13 cellular contexts compared by ENCODE assay signal in genomic region chr3:128549283-128550112, GRCh38. TPM values are rescaled to one million over a fixed set of nuclear protein-coding genes. Genes with fewer than 3 reads are reported as not detected.
DNase-seq lines count a peak whose midpoint lies in the region; ATAC-seq, FAIRE-seq and TF ChIP-seq lines count a peak whose summit lies in the region.
"Had no signal": no experiment of that assay in that cellular context is flagged by ENCODE, and none has a peak within 500 bp of the region (broad histone marks: within the 10 kb centered on the region; RNA-seq: fewer than 3 reads in every experiment).

No MANE protein-coding gene starts in this region.

- H3K4me3 ChIP-seq in astrocyte (ENCODE audit: insufficient read depth, low read depth, low read length) (peak overlapping the region; percentile 22), retinal pigment epithelial cell (ENCODE audit: low read length) (no peak overlapping the region)

- H3K4me2 ChIP-seq in astrocyte (ENCODE audit: low read length): peak overlapping the region; percentile 69

- H3K36me3 Mint-ChIP-seq in astrocyte (ENCODE audit: low read depth, unreplicated experiment): peaks cover 2% of the 10 kb centered on the region
- H3K36me3 Mint-ChIP-seq: naive thymus-derived CD8-positive, alpha-beta T cell had no signal

- TF ChIP-seq CTCF in astrocyte (IDR thresholded peaks at IDR 0.05; ENCODE audit: insufficient read depth, low read depth, low read length): no peak
- TF ChIP-seq CTCF in retinal pigment epithelial cell (conservative IDR thresholded peaks at IDR 0.05; ENCODE audit: low read depth, low read length): no peak

- H3K27ac Mint-ChIP-seq in astrocyte (ENCODE audit: unreplicated experiment): peak overlapping the region; percentile 90
- H3K27ac Mint-ChIP-seq: activated B cell treated with CpG ODN at 0.5 μM for 24 hours; naive thymus-derived CD8-positive, alpha-beta T cell had no signal

- H3K4me3 Mint-ChIP-seq in astrocyte (ENCODE audit: unreplicated experiment): peak overlapping the region; percentile 20
- H3K4me3 Mint-ChIP-seq: activated B cell treated with CpG ODN at 0.5 μM for 24 hours; naive thymus-derived CD8-positive, alpha-beta T cell had no signal

- H3K79me2 ChIP-seq in astrocyte (ENCODE audit: insufficient read depth, low read length): no peaks in the 10 kb centered on the region

- ATAC-seq in left cardiac atrium: peak; percentile 80 to 92
- no peak for ATAC-seq in HG03135 (IDR thresholded peaks at IDR 0.05; ENCODE audit: unreplicated experiment)
- ATAC-seq in HG02840 (IDR thresholded peaks at IDR 0.05; ENCODE audit: low FRiP score, unreplicated experiment): no peak
- ATAC-seq: HCT116; naive thymus-derived CD8-positive, alpha-beta T cell had no signal

- no peaks in the 10 kb centered on the region for H3K27me3 ChIP-seq in astrocyte (ENCODE audit: insufficient read depth, low read length)

- no peaks in the 10 kb centered on the region for H4K20me1 ChIP-seq in astrocyte (ENCODE audit: insufficient read depth, low read length)

- peaks cover 45% of the 10 kb centered on the region for H3K4me1 ChIP-seq in astrocyte (ENCODE audit: insufficient read depth, low read length)

- peaks cover 7% of the 10 kb centered on the region for H3K27me3 Mint-ChIP-seq in astrocyte (ENCODE audit: low read depth, unreplicated experiment)

- FAIRE-seq in astrocyte (lab: Jason Lieb, UNC) (no peak), GM12891 (lab: Jason Lieb, UNC) (no peak)
- FAIRE-seq: G401.6 had no signal

- DNase-seq in GM04503 (ENCODE audit: low read depth) (peak; percentile 31), astrocyte (ENCODE audit: low read depth) (peak; percentile 84), left cardiac atrium (peak; percentile 91), retinal pigment epithelial cell (ENCODE audit: low read depth) (peak; percentile 50), HT-29 (ENCODE audit: low spot score) (no peak), GM12891 (ENCODE audit: insufficient read length, low spot score) (no peak)
- DNase-seq: activated B cell treated with CpG ODN at 0.5 μM for 24 hours; dorsolateral prefrontal cortex; naive thymus-derived CD8-positive, alpha-beta T cell had no signal

- no peaks in the 10 kb centered on the region for H3K36me3 ChIP-seq in astrocyte (ENCODE audit: insufficient read depth, low read length)

- H3K27ac ChIP-seq in astrocyte (ENCODE audit: low read depth, low read length): peak overlapping the region; percentile 41

- no peak for TF ChIP-seq POLR2A in GM12891 (IDR thresholded peaks at IDR 0.05; ENCODE audit: low read depth, low read length)

- H3K4me1 Mint-ChIP-seq in astrocyte (ENCODE audit: low read depth, unreplicated experiment): peaks cover 35% of the 10 kb centered on the region
- H3K4me1 Mint-ChIP-seq: activated B cell treated with CpG ODN at 0.5 μM for 24 hours had no signal

- no peaks in the 10 kb centered on the region for H3K9me3 ChIP-seq in astrocyte (ENCODE audit: insufficient read depth, low read depth, low read length)

- H2AFZ ChIP-seq in astrocyte (ENCODE audit: low read depth, low read length): peak overlapping the region; percentile 77

- peak overlapping the region; percentile 57 for H3K9ac ChIP-seq in astrocyte (ENCODE audit: low read length)

- intact Hi-C loops in left cardiac atrium (cut with DNase I): no loop called here

- peaks cover 5% of the 10 kb centered on the region for H3K9me3 Mint-ChIP-seq in astrocyte (ENCODE audit: unreplicated experiment)
- H3K9me3 Mint-ChIP-seq: activated B cell treated with CpG ODN at 0.5 μM for 24 hours had no signal

TF ChIP-seq in GM12891, 5 proteins besides CTCF, POLR2A, EP300 and RAD21:
- TF ChIP-seq TAF1 (IDR thresholded peaks at IDR 0.05; ENCODE audit: low read depth, low read length) (no peak), SPI1 (IDR thresholded peaks at IDR 0.05; ENCODE audit: low read depth, low read length) (no peak), POLR2AphosphoS5 (IDR thresholded peaks at IDR 0.05; ENCODE audit: low read depth, low read length) (no peak), POU2F2 (IDR thresholded peaks at IDR 0.05; ENCODE audit: low read depth, low read length) (no peak), PAX5 (IDR thresholded peaks at IDR 0.05; ENCODE audit: insufficient read depth, low read length, severe bottlenecking) (no peak)
TF ChIP-seq in GM12891: peak in this region for 0.

RNA-seq across cellular contexts. Expression of gene GATA2, which starts 56.5 kb away (rescaled TPM):
- total RNA-seq in astrocyte (0.58 and 1.7 TPM in 2 replicates), left cardiac atrium (10 to 100 TPM in 1 of 2 donors, 1 to 10 TPM in 1; 8.9 to 23.8 TPM)
- 114 and 123 TPM in 2 replicates for total RNA-seq in HT-29 (2014; rRNA removed; shearing (Covaris generic))
- 0.06 TPM for polyA plus RNA-seq in GM12891 (2012; ENCODE audit: low read depth, missing spikeins)
- total RNA-seq: activated B cell treated with CpG ODN at 0.5 μM for 24 hours; naive thymus-derived CD8-positive, alpha-beta T cell had no signal
- polyA plus RNA-seq: naive thymus-derived CD8-positive, alpha-beta T cell had no signal

Comparison
In these comparisons a context has a peak if more than half of its experiments do, and no peak if none do; other contexts are left out.
1. DNase-seq: peak in GM04503 (single experiment), astrocyte (single experiment), left cardiac atrium (single experiment) and retinal pigment epithelial cell (single experiment); none in HT-29 (single experiment) and GM12891 (single experiment).
2. ATAC-seq: peak in left cardiac atrium (2 of 2); none in HG03135 (single experiment) and HG02840 (single experiment).